22 cellular contexts compared by ENCODE assay signal in genomic region chr17:30717290-30718098, GRCh38.
A peak's percentile ranks its signal among the peaks of the same experiment; 100 is the strongest.
DNase-seq lines count a peak whose midpoint lies in the region; ATAC-seq, FAIRE-seq and TF ChIP-seq lines count a peak whose summit lies in the region.
"Had no signal": no experiment of that assay in that cellular context is flagged by ENCODE, and none has a peak within 500 bp of the region (broad histone marks: within the 10 kb centered on the region; RNA-seq: fewer than 3 reads in every experiment).

No MANE protein-coding gene starts in this region.

- no peak overlapping the region for H3K4me2 ChIP-seq in K562 (ENCODE audit: insufficient read depth, low read length)

- H3K9me3 ChIP-seq in right cardiac atrium (ENCODE audit: control insufficient read depth, low read length) = no peaks in the 10 kb centered on the region
- H3K9me3 ChIP-seq in K562 (replicated peaks; ENCODE audit: control insufficient read depth, insufficient read depth, low read depth, low read length) = no peaks in the 10 kb centered on the region
- H3K9me3 ChIP-seq in lower lobe of right lung = no peaks in the 10 kb centered on the region
- H3K9me3 ChIP-seq in transverse colon = no peaks in the 10 kb centered on the region
- H3K9me3 ChIP-seq: adrenal gland, colonic mucosa had no signal

- TF ChIP-seq POLR2A in K562 (conservative IDR thresholded peaks at IDR 0.05) (no peak), transverse colon (IDR thresholded peaks at IDR 0.05) (no peak)

- TF ChIP-seq EP300 in K562 (IDR thresholded peaks at IDR 0.05; ENCODE audit: low read length) (no peak), transverse colon (IDR thresholded peaks at IDR 0.05; ENCODE audit: low read depth) (no peak)

- in situ Hi-C loops in K562 (cut with MboI) (loop anchor here (10.0 to 25.0 kb wide), 2 partner anchors 380 to 613 kb away; partner anchors contain the start of gene TMIGD1), transverse colon (cut with MboI; ENCODE audit: low pct_ligation_motif_present in 1 of 4, low pct_unique_long_range_greater_than_20kb in 1 of 4, low sequenced_read_pairs in 3 of 4) (loop anchor here in 1 of 4 donors (25.0 kb wide), 1 partner anchor 230 kb away; the partner anchor contains the start of gene GOSR1)

- no peak for ATAC-seq in right cardiac atrium
- ATAC-seq in K562 = no peak
- ATAC-seq in lower lobe of right lung = no peak
- ATAC-seq in HG03565 (IDR thresholded peaks at IDR 0.05; ENCODE audit: unreplicated experiment) = no peak
- ATAC-seq: natural killer cell had no signal

- POLR2A ChIA-PET in K562 (lab: Yijun Ruan, JAX) = no interaction called here

- intact Hi-C loops in cardiac septum (cut with DNase I) (no loop called here), right cardiac atrium (cut with DNase I) (no loop called here), K562 (cut with micrococcal nuclease) (loop anchor here (5.0 to 10.0 kb wide), 2 partner anchors 153 to 375 kb away; no protein-coding TSS in a partner anchor), lower lobe of right lung (cut with DNase I) (no loop called here), transverse colon (cut with DNase I; ENCODE audit: low total_unique reads) (no loop called here)

- H3K36me3 ChIP-seq in K562 (ENCODE audit: control insufficient read depth, insufficient read depth, low read length) (peaks cover 3% of the 10 kb centered on the region; the same call in 1 of the 3 replicates), lower lobe of right lung (no peaks in the 10 kb centered on the region), transverse colon (no peaks in the 10 kb centered on the region)
- H3K36me3 ChIP-seq: adrenal gland, brain microvascular endothelial cell, colonic mucosa had no signal

- no TSS peak for BruUV-seq in K562 (replicated peaks; lab: Mats Ljungman, UMichigan)

- FAIRE-seq in K562 (lab: Jason Lieb, UNC) = no peak
- FAIRE-seq: endometrium, H54 had no signal

- H3K9me1 ChIP-seq in K562 (ENCODE audit: control insufficient read depth, insufficient read depth, low read length) = peaks cover 2% of the 10 kb centered on the region

- H2AFZ ChIP-seq in K562 (ENCODE audit: low read depth, low read length) = no peak overlapping the region
- H2AFZ ChIP-seq: parathyroid adenoma had no signal

- H3K27ac ChIP-seq in right cardiac atrium (ENCODE audit: low read length) = no peak overlapping the region
- no peak overlapping the region for H3K27ac ChIP-seq in K562 (ENCODE audit: extremely low read depth, low read depth, low read length)
- H3K27ac ChIP-seq in lower lobe of right lung = no peak overlapping the region
- no peak overlapping the region for H3K27ac ChIP-seq in transverse colon
- H3K27ac ChIP-seq: adrenal gland, brain microvascular endothelial cell, colonic mucosa, parathyroid adenoma had no signal

- no peak for TF ChIP-seq RAD21 in K562 (CRISPR knock-in tag; conservative IDR thresholded peaks at IDR 0.05 in 1 of 2, IDR thresholded peaks at IDR 0.05 in 1 of 2)

- TF ChIP-seq CTCF in K562 (IDR thresholded peaks at IDR 0.05 in 2 of 3, conservative IDR thresholded peaks at IDR 0.05 in 1 of 3; ENCODE audit: insufficient read depth in 2 of 3, low read depth in 1 of 3, low read length in 3 of 3) (no peak), lower lobe of right lung (IDR thresholded peaks at IDR 0.05) (no peak), transverse colon (IDR thresholded peaks at IDR 0.05) (no peak)

- CTCF ChIA-PET in K562 (lab: Yijun Ruan, JAX; ENCODE audit: low intra/inter-chr PET ratio) = no interaction called here

- H3K27me3 ChIP-seq in right cardiac atrium (ENCODE audit: control insufficient read depth, insufficient read depth) (no peaks in the 10 kb centered on the region), K562 (ENCODE audit: control insufficient read depth in 2 of 2, insufficient read depth in 2 of 2, low read length in 2 of 2) (no peaks in the 10 kb centered on the region), lower lobe of right lung (ENCODE audit: low read depth) (no peaks in the 10 kb centered on the region), transverse colon (no peaks in the 10 kb centered on the region)
- H3K27me3 ChIP-seq: adrenal gland, brain microvascular endothelial cell, colonic mucosa had no signal

- H3K4me3 ChIP-seq in right cardiac atrium (ENCODE audit: low read length) (no peak overlapping the region), K562 (no peak overlapping the region), lower lobe of right lung (no peak overlapping the region), transverse colon (no peak overlapping the region)
- H3K4me3 ChIP-seq: adrenal gland, colonic mucosa had no signal

- H4K20me1 ChIP-seq in K562 (replicated peaks; ENCODE audit: control insufficient read depth, insufficient read depth, low read length) = peaks cover 20% of the 10 kb centered on the region

- DNase-seq in cardiac septum (ENCODE audit: low spot score) (peak; percentile 49), right cardiac atrium (no peak), K562 (ENCODE audit: extremely low read depth in 1 of 4, low spot score in 3 of 4) (no peak), lower lobe of right lung (peak; percentile 9), transverse colon (peak; percentile 4), midbrain (lab: John Stamatoyannopoulos, UW) (no peak), NCI-H226 (no peak)
- DNase-seq: activated CD4-positive, alpha-beta T cell treated with anti-CD3 and anti-CD28 coated beads for 48 hours; brain microvascular endothelial cell; colonic mucosa; GDM1; KG1; natural killer cell; NCI-H1694 treated with DMSO at 0.1 percent for 48 hours; NCI-H748 treated with DMSO at 0.1 percent for 48 hours; SIG-M5; stimulated activated CD4-positive, alpha-beta T cell treated with anti-CD3 and anti-CD28 coated beads, Interleukin-1b, Interleukin-23, amount 100 ng/mL, for 48 hours had no signal

- H3K79me2 ChIP-seq in K562 (ENCODE audit: control insufficient read depth, insufficient read depth, low read length) = peaks cover 68% of the 10 kb centered on the region

- H3K9ac ChIP-seq in K562 (ENCODE audit: insufficient read depth in 1 of 2, low read depth in 2 of 2, low read length in 2 of 2) = no peak overlapping the region
- H3K9ac ChIP-seq: parathyroid adenoma had no signal

- H3K4me1 ChIP-seq in right cardiac atrium (ENCODE audit: control insufficient read depth, insufficient read depth, low read length) (no peaks in the 10 kb centered on the region), K562 (replicated peaks in 1 of 2; ENCODE audit: control insufficient read depth in 2 of 2, insufficient read depth in 2 of 2, low read length in 2 of 2) (peaks cover 0 to 16% of the 10 kb centered on the region in 2 experiments; a peak in 3 of 5 replicates), lower lobe of right lung (no peaks in the 10 kb centered on the region), transverse colon (peaks cover 0 to 6% (median 2%) of the 10 kb centered on the region in 4 donors)
- H3K4me1 ChIP-seq: adrenal gland, colonic mucosa, parathyroid adenoma had no signal

- WGBS in right cardiac atrium = 91% methylated on average over 8 of the region's 8 CpGs
- 86% methylated on average over 8 of the region's 8 CpGs for WGBS in K562 (ENCODE audit: insufficient coverage, low coverage, missing lambda C conversion rate)
- 84 to 100% methylated on average over 2 to 8 of the region's 8 CpGs for WGBS in transverse colon (ENCODE audit: low coverage in 1 of 2), 2 donors

TF ChIP-seq in K562, 482 proteins besides CTCF, POLR2A, EP300 and RAD21:
- no peak for TF ChIP-seq TFAM (CRISPR knock-in tag; conservative IDR thresholded peaks at IDR 0.05)
- no peak for TF ChIP-seq BHLHE40 (IDR thresholded peaks at IDR 0.05; ENCODE audit: low read length)
- TF ChIP-seq CEBPG (CRISPR knock-in tag; IDR thresholded peaks at IDR 0.05) = no peak
- no peak for TF ChIP-seq CEBPG (tag; conservative IDR thresholded peaks at IDR 0.05 in 1 of 2, IDR thresholded peaks at IDR 0.05 in 1 of 2)
- no peak for TF ChIP-seq SLC30A9 (CRISPR knock-in tag; IDR thresholded peaks at IDR 0.05)
- TF ChIP-seq PTBP1 (IDR thresholded peaks at IDR 0.05; ENCODE audit: low read depth, low read length) = 0 out of 2 replicates have a peak, but pooled peaks have one; percentile 49
- peak; percentile 54 for TF ChIP-seq RBM25 (IDR thresholded peaks at IDR 0.05; ENCODE audit: low read depth, low read length, severe bottlenecking)

Comparison
In these comparisons a context has a peak if more than half of its experiments do, and no peak if none do; other contexts are left out.
1. DNase-seq: peak in cardiac septum (single experiment), lower lobe of right lung (single experiment) and transverse colon (single experiment); none in right cardiac atrium (0 of 3), K562 (0 of 4), midbrain (single experiment) and NCI-H226 (single experiment).